ENCODE assay signal across 8 cellular contexts in the genomic region with DNA sequence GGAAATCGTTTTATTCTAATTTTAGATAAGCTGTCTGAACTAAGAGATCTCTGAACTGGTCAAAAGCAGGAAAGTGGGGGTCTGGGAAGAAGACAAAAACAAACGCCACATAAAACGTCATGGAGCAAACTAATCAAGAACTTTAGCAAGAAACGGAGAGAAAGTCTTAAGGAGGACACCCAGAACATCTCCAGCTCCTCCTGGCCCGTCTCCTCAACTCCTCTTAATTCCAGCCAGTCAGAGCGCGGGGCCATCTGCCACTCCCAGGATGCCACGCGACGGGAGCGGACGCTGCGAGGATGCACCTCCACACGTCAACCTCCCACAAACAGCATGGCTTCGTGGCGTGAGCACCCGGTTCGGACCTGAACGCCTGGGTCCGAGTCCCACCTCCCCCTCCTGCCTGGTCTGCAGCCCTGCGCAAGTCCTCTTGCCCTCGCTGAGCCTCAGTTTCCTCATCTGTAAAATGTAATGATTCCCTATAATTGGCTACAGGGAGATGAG. TPM values are rescaled to one million over a fixed set of nuclear protein-coding genes. Genes with fewer than 3 reads are reported as not detected.
DNase-seq lines count a peak whose midpoint lies in the region; ATAC-seq, FAIRE-seq and TF ChIP-seq lines count a peak whose summit lies in the region.

No MANE protein-coding gene starts in this region.

- no peaks in the 10 kb centered on the region for H3K9me3 Mint-ChIP-seq in progenitor cell of endocrine pancreas (ENCODE audit: low read depth)

- DNase-seq in DMS 273 treated with DMSO at 0.1 percent for 48 hours (lab: John Stamatoyannopoulos, UW) = peak; percentile 46
- peak; percentile 92 for DNase-seq in H54 (ENCODE audit: insufficient read length, low spot score)
- peak; percentile 80 for DNase-seq in NCI-H146 (lab: John Stamatoyannopoulos, UW)
- DNase-seq in T-helper 17 cell = peak; percentile 35 to 55 (median 53)
- DNase-seq in amygdala (lab: John Stamatoyannopoulos, UW) = peak in 48 of 56 donors; percentile 12 to 81 (median 59)
- DNase-seq in left ventricle myocardium superior = peak; percentile 88
- DNase-seq in progenitor cell of endocrine pancreas (ENCODE audit: low spot score, unreplicated experiment) = peak; percentile 25
- peak; percentile 82 for DNase-seq in urothelium cell line (ENCODE audit: low spot score)

- H3K9me3 ChIP-seq in T-helper 17 cell (ENCODE audit: control insufficient read depth, low read length, poor library complexity, severe bottlenecking) = no peaks in the 10 kb centered on the region

- H3K4me3 Mint-ChIP-seq in T-helper 17 cell (peak overlapping the region; percentile 98), progenitor cell of endocrine pancreas (ENCODE audit: low read depth) (peak overlapping the region; percentile 98)

- intact Hi-C loops in left ventricle myocardium superior (cut with micrococcal nuclease) = no loop called here

- ATAC-seq in T-helper 17 cell = peak; percentile 5
- peak; percentile 56 for ATAC-seq in left ventricle myocardium superior

- peaks cover 28% of the 10 kb centered on the region for H3K27me3 Mint-ChIP-seq in T-helper 17 cell
- H3K27me3 Mint-ChIP-seq in progenitor cell of endocrine pancreas = peaks cover 23% of the 10 kb centered on the region

- H3K36me3 Mint-ChIP-seq in T-helper 17 cell (ENCODE audit: low read depth) = peaks cover 3% of the 10 kb centered on the region
- H3K36me3 Mint-ChIP-seq in progenitor cell of endocrine pancreas (ENCODE audit: insufficient read depth) = no peaks in the 10 kb centered on the region

- H3K27ac Mint-ChIP-seq in T-helper 17 cell (peak overlapping the region; percentile 91), progenitor cell of endocrine pancreas (peak overlapping the region; percentile 98)

- TF ChIP-seq POLR2A in H54 (IDR thresholded peaks at IDR 0.05; ENCODE audit: low read depth, low read length) = peak; percentile 96

- TF ChIP-seq CTCF in progenitor cell of endocrine pancreas (IDR thresholded peaks at IDR 0.05; ENCODE audit: unreplicated experiment) = no peak

- H3K4me1 Mint-ChIP-seq in T-helper 17 cell = peaks cover 45% of the 10 kb centered on the region
- H3K4me1 Mint-ChIP-seq in progenitor cell of endocrine pancreas (ENCODE audit: low read depth) = peaks cover 37% of the 10 kb centered on the region

- FAIRE-seq in H54 (lab: Jason Lieb, UNC) (peak; percentile 62), urothelium cell line (lab: Jason Lieb, UNC) (no peak)

RNA-seq across cellular contexts. Expression of a gene that starts 0.6 kb away (rescaled TPM):
- total RNA-seq in T-helper 17 cell = 10 to 100 TPM; 60.1 to 71.2 TPM
- 38.4 TPM for total RNA-seq in left ventricle myocardium superior
- total RNA-seq in progenitor cell of endocrine pancreas = 80.6 and 82.1 TPM in 2 replicates

RNA-seq across cellular contexts. Expression of a gene that starts 1.1 kb away (rescaled TPM):
- 1 to 10 TPM; 1.1 to 1.4 TPM for total RNA-seq in T-helper 17 cell
- 28.1 TPM for total RNA-seq in left ventricle myocardium superior
- total RNA-seq in progenitor cell of endocrine pancreas = 9.0 and 9.2 TPM in 2 replicates

RNA-seq across cellular contexts. Expression of a gene that starts 51.6 kb away (rescaled TPM):
- total RNA-seq in T-helper 17 cell (10 to 100 TPM; 14.9 to 15.3 TPM), left ventricle myocardium superior (22.2 TPM), progenitor cell of endocrine pancreas (59.6 and 64.9 TPM in 2 replicates)

RNA-seq across cellular contexts. Expression of a gene that starts 51.8 kb away (rescaled TPM):
- 10 to 100 TPM; 32.0 to 38.6 TPM for total RNA-seq in T-helper 17 cell
- total RNA-seq in left ventricle myocardium superior = 14.7 TPM
- total RNA-seq in progenitor cell of endocrine pancreas = 38.0 and 41.5 TPM in 2 replicates

Comparison
In these comparisons a context has a peak if more than half of its experiments do, and no peak if none do; other contexts are left out.
1. Peak in every context shown above with its lines: DNase-seq and ATAC-seq.
2. DNase-seq: peak in every context shown above with its lines; median percentile 92 in H54; 88 in left ventricle myocardium superior; 82 in urothelium cell line; 80 in NCI-H146; 59 in amygdala; 53 in T-helper 17 cell; 46 in DMS 273 treated with DMSO at 0.1 percent for 48 hours; 25 in progenitor cell of endocrine pancreas.